In genomic region chr18:39244242-39244641, GRCh38 we compare ENCODE assay signal across 25 cellular contexts.
A peak's percentile ranks its signal among the peaks of the same experiment; 100 is the strongest.
DNase-seq lines count a peak whose midpoint lies in the region; ATAC-seq, FAIRE-seq and TF ChIP-seq lines count a peak whose summit lies in the region.
"Had no signal": no experiment of that assay in that cellular context is flagged by ENCODE, and none has a peak within 500 bp of the region (broad histone marks: within the 10 kb centered on the region; RNA-seq: fewer than 3 reads in every experiment).

No MANE protein-coding gene starts in this region.

- H3K4me3 ChIP-seq in HepG2 (replicated peaks in 1 of 3; ENCODE audit: insufficient read depth in 1 of 3, low read depth in 2 of 3, low read length in 3 of 3) = no peak overlapping the region
- no peak overlapping the region for H3K4me3 ChIP-seq in right lobe of liver
- H3K4me3 ChIP-seq in suprapubic skin = no peak overlapping the region
- H3K4me3 ChIP-seq: A549; BLaER1 treated with 17β-estradiol and CSF1 and Interleukin-3, amounts not matched to agents 10 nM and 100 nM; GM12878 had no signal

- FAIRE-seq in HepG2 (lab: Jason Lieb, UNC) = no peak
- FAIRE-seq: A549, GM12878, GM12892, GM18507 had no signal

- no TSS peak for BruUV-seq in HepG2 (replicated peaks; lab: Mats Ljungman, UMichigan)

- H3K4me1 ChIP-seq in HepG2 (ENCODE audit: insufficient read depth, low read length) (peaks cover 43% of the 10 kb centered on the region), right lobe of liver (no peaks in the 10 kb centered on the region), suprapubic skin (no peaks in the 10 kb centered on the region)
- H3K4me1 ChIP-seq: A549; BLaER1 treated with 17β-estradiol and CSF1 and Interleukin-3, amounts not matched to agents 10 nM and 100 nM; Caco-2 had no signal

- ATAC-seq in HepG2 = no peak
- no peak for ATAC-seq in right lobe of liver
- ATAC-seq: A549; CD8-positive, alpha-beta T cell; GM12878 had no signal

- TF ChIP-seq POLR2A in HepG2 (IDR thresholded peaks at IDR 0.05; ENCODE audit: insufficient read depth in 1 of 2, low read depth in 2 of 2, low read length in 2 of 2) (no peak), right lobe of liver (IDR thresholded peaks at IDR 0.05) (no peak), suprapubic skin (IDR thresholded peaks at IDR 0.05) (no peak)

- intact Hi-C loops in HepG2 (cut with micrococcal nuclease; ENCODE audit: unreplicated experiment) (no loop called here), right lobe of liver (cut with DNase I) (no loop called here)

- H3K27ac ChIP-seq in HepG2 (ENCODE audit: extremely low read length, insufficient read depth, low read length) (no peak overlapping the region), right lobe of liver (no peak overlapping the region), suprapubic skin (no peak overlapping the region)
- H3K27ac ChIP-seq: 22Rv1; A549; BLaER1 treated with 17β-estradiol and CSF1 and Interleukin-3, amounts not matched to agents 10 nM and 100 nM; C4-2B had no signal

- no peak for DNase-seq in HepG2 (ENCODE audit: low spot score)
- no peak for DNase-seq in right lobe of liver
- peak; percentile 39 for DNase-seq in DMS53 treated with DMSO at 0.1 percent for 48 hours (lab: John Stamatoyannopoulos, UW; ENCODE audit: unreplicated experiment)
- peak; percentile 11 for DNase-seq in SW480 (ENCODE audit: low spot score)
- DNase-seq in suprapubic skin (ENCODE audit: low spot score in 2 of 2) = no peak
- no peak for DNase-seq in glomerular visceral epithelial cell (ENCODE audit: extremely low spot score)
- no peak for DNase-seq in activated CD4-positive, alpha-beta T cell treated with anti-CD3 and anti-CD28 coated beads, Interleukin-2, amount 50 U/mL, for 48 hours
- DNase-seq: AML-193; Caco-2; Calu3; CD4-positive, alpha-beta T cell; CD8-positive, alpha-beta T cell; DMS 273 treated with DMSO at 0.1 percent for 48 hours; DMS153; DMS79; DND-41; EL; GDM1 had no signal

- no peaks in the 10 kb centered on the region for H3K9me3 ChIP-seq in HepG2 (ENCODE audit: low read length)
- H3K9me3 ChIP-seq in right lobe of liver = no peaks in the 10 kb centered on the region
- no peaks in the 10 kb centered on the region for H3K9me3 ChIP-seq in suprapubic skin
- H3K9me3 ChIP-seq: A549; BLaER1 treated with 17β-estradiol and CSF1 and Interleukin-3, amounts not matched to agents 10 nM and 100 nM; Caco-2 had no signal

- TF ChIP-seq EP300 in HepG2 (IDR thresholded peaks at IDR 0.05; ENCODE audit: low read depth in 2 of 2, low read length in 2 of 2) (peak in 1 of 2 experiments; percentile 22; a peak in 1 of 4 replicates), HepG2 (CRISPR knock-in tag; IDR thresholded peaks at IDR 0.05; ENCODE audit: borderline replicate concordance) (no peak), suprapubic skin (IDR thresholded peaks at IDR 0.05) (no peak)

- no peak for TF ChIP-seq CTCF in HepG2 (CRISPR knock-in tag; IDR thresholded peaks at IDR 0.05)
- no peak for TF ChIP-seq CTCF in right lobe of liver (IDR thresholded peaks at IDR 0.05)
- TF ChIP-seq CTCF in suprapubic skin (IDR thresholded peaks at IDR 0.05) = no peak

- no peaks in the 10 kb centered on the region for H3K79me2 ChIP-seq in HepG2 (ENCODE audit: insufficient read depth, low read length)

- CTCF ChIA-PET in HepG2 (lab: Yijun Ruan, JAX; ENCODE audit: low intra/inter-chr PET ratio, low total read pairs) = no interaction called here

- no peak for TF ChIP-seq RAD21 in HepG2 (CRISPR knock-in tag; IDR thresholded peaks at IDR 0.05)

- H2AFZ ChIP-seq in HepG2 (ENCODE audit: low read length) = no peak overlapping the region

- no peak overlapping the region for H3K4me2 ChIP-seq in HepG2 (ENCODE audit: low read depth, low read length)
- H3K4me2 ChIP-seq: A549; BLaER1 treated with 17β-estradiol and CSF1 and Interleukin-3, amounts not matched to agents 10 nM and 100 nM had no signal

- H3K27me3 ChIP-seq in HepG2 (ENCODE audit: control insufficient read depth in 1 of 2, insufficient read depth in 2 of 2, low read length in 2 of 2) (no peaks in the 10 kb centered on the region; a peak in 1 of 5 replicates), right lobe of liver (no peaks in the 10 kb centered on the region), suprapubic skin (no peaks in the 10 kb centered on the region)
- H3K27me3 ChIP-seq: BLaER1 treated with 17β-estradiol and CSF1 and Interleukin-3, amounts not matched to agents 10 nM and 100 nM had no signal

- in situ Hi-C loops in HepG2 (cut with HindIII; ENCODE audit: extremely low pct_ligation_motif_present, low pct_unique_long_range_greater_than_20kb) = no loop called here

- POLR2A ChIA-PET in HepG2 (lab: Yijun Ruan, JAX) = no interaction called here

- H3K9ac ChIP-seq in HepG2 (ENCODE audit: insufficient read depth, low read depth, low read length) = no peak overlapping the region
- H3K9ac ChIP-seq: BLaER1 treated with 17β-estradiol and CSF1 and Interleukin-3, amounts not matched to agents 10 nM and 100 nM had no signal

- 95% methylated on average over 1 of the region's 1 CpG for WGBS in HepG2 (ENCODE audit: low lambda C conversion rate)
- WGBS in right lobe of liver (ENCODE audit: insufficient coverage, low coverage, low lambda C conversion rate, missing lambda C conversion rate) = 79% methylated on average over 1 of the region's 1 CpG
- 94% methylated on average over 1 of the region's 1 CpG for WGBS in suprapubic skin

- H3K36me3 ChIP-seq in HepG2 (replicated peaks in 1 of 2; ENCODE audit: control insufficient read depth in 1 of 2, insufficient read depth in 2 of 2, low read length in 2 of 2) (no peaks in the 10 kb centered on the region), right lobe of liver (no peaks in the 10 kb centered on the region), suprapubic skin (no peaks in the 10 kb centered on the region)
- H3K36me3 ChIP-seq: BLaER1 treated with 17β-estradiol and CSF1 and Interleukin-3, amounts not matched to agents 10 nM and 100 nM had no signal

- no peaks in the 10 kb centered on the region for H4K20me1 ChIP-seq in HepG2 (ENCODE audit: insufficient read depth, low read length)
- H4K20me1 ChIP-seq: BLaER1 treated with 17β-estradiol and CSF1 and Interleukin-3, amounts not matched to agents 10 nM and 100 nM had no signal

TF ChIP-seq in HepG2, 621 proteins besides CTCF, POLR2A, EP300 and RAD21:
- TF ChIP-seq FOXA1 (IDR thresholded peaks at IDR 0.05) = peak; percentile 90
- TF ChIP-seq FOXA1 (CRISPR knock-in tag; IDR thresholded peaks at IDR 0.05) = no peak
- peak; percentile 22 for TF ChIP-seq TBL1XR1 (IDR thresholded peaks at IDR 0.05; ENCODE audit: borderline replicate concordance, low read length, partially characterized antibody)
- TF ChIP-seq TBX3 (IDR thresholded peaks at IDR 0.05; ENCODE audit: borderline replicate concordance) = peak; percentile 85
- TF ChIP-seq FOXA3 (CRISPR knock-in tag; IDR thresholded peaks at IDR 0.05) = peak; percentile 15; the same call in 1 of the 2 replicates
- TF ChIP-seq, protein P1, sequence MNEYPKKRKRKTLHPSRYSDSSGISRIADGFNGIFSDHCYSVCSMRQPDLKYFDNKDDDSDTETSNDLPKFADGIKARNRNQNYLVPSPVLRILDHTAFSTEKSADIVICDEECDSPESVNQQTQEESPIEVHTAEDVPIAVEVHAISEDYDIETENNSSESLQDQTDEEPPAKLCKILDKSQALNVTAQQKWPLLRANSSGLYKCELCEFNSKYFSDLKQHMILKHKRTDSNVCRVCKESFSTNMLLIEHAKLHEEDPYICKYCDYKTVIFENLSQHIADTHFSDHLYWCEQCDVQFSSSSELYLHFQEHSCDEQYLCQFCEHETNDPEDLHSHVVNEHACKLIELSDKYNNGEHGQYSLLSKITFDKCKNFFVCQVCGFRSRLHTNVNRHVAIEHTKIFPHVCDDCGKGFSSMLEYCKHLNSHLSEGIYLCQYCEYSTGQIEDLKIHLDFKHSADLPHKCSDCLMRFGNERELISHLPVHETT (CRISPR knock-in tag; conservative IDR thresholded peaks at IDR 0.05) = no peak
- peak; percentile 69 for TF ChIP-seq FOXP1 (IDR thresholded peaks at IDR 0.05)
- TF ChIP-seq FOXP1 (CRISPR knock-in tag; IDR thresholded peaks at IDR 0.05) = no peak
- TF ChIP-seq IKZF4 (CRISPR knock-in tag; IDR thresholded peaks at IDR 0.05; ENCODE audit: borderline replicate concordance, low read depth, not compliant biosample characterization) = no peak
- TF ChIP-seq, protein P2, sequence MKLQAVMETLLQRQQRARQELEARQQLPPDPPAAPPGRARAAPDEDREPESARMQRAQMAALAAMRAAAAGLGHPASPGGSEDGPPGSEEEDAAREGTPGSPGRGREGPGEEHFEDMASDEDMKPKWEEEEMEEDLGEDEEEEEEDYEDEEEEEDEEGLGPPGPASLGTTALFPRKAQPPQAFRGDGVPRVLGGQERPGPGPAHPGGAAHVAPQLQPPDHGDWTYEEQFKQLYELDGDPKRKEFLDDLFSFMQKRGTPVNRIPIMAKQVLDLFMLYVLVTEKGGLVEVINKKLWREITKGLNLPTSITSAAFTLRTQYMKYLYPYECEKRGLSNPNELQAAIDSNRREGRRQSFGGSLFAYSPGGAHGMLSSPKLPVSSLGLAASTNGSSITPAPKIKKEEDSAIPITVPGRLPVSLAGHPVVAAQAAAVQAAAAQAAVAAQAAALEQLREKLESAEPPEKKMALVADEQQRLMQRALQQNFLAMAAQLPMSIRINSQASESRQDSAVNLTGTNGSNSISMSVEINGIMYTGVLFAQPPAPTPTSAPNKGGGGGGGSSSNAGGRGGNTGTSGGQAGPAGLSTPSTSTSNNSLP (IDR thresholded peaks at IDR 0.05; ENCODE audit: low read depth, low read length) = peak; percentile 64

Comparison
In these comparisons a context has a peak if more than half of its experiments do, and no peak if none do; other contexts are left out.
1. DNase-seq: peak in DMS53 treated with DMSO at 0.1 percent for 48 hours (single experiment) and SW480 (single experiment); none in HepG2 (single experiment), right lobe of liver (0 of 3), suprapubic skin (0 of 2), glomerular visceral epithelial cell (single experiment) and activated CD4-positive, alpha-beta T cell treated with anti-CD3 and anti-CD28 coated beads, Interleukin-2, amount 50 U/mL, for 48 hours (0 of 2).